8 cellular contexts compared by ENCODE assay signal in genomic region chr14:52268191-52269061, GRCh38. TPM values are rescaled to one million over a fixed set of nuclear protein-coding genes. Genes with fewer than 3 reads are reported as not detected.
DNase-seq lines count a peak whose midpoint lies in the region; ATAC-seq and TF ChIP-seq lines count a peak whose summit lies in the region.

No MANE protein-coding gene starts in this region.

- H3K4me1 ChIP-seq in parathyroid adenoma (no peaks in the 10 kb centered on the region), HAP-1 (peaks cover 7% of the 10 kb centered on the region)

- TF ChIP-seq CTCF in activated B cell treated with CpG ODN at 0.5 μM for 24 hours (IDR thresholded peaks at IDR 0.05) (no peak), fibroblast of mammary gland (conservative IDR thresholded peaks at IDR 0.05; ENCODE audit: control insufficient read depth, insufficient read depth, low read depth, low read length) (no peak), parathyroid adenoma (IDR thresholded peaks at IDR 0.05) (no peak)

- peak; percentile 17 for DNase-seq in COLO668 (lab: John Stamatoyannopoulos, UW; ENCODE audit: unreplicated experiment)
- no peak for DNase-seq in activated B cell treated with CpG ODN at 0.5 μM for 24 hours
- peak; percentile 41 for DNase-seq in fibroblast of mammary gland (ENCODE audit: low read depth)
- no peak for DNase-seq in NCI-H524 treated with DMSO at 0.1 percent for 48 hours (lab: John Stamatoyannopoulos, UW)
- no peak for DNase-seq in HAP-1 (ENCODE audit: low spot score in 2 of 2)
- no peak for DNase-seq in NCI-H774 (lab: John Stamatoyannopoulos, UW)

- no peak overlapping the region for H3K27ac ChIP-seq in parathyroid adenoma

- H3K4me2 ChIP-seq in parathyroid adenoma (ENCODE audit: low read length) = peak overlapping the region; percentile 58

- H2AFZ ChIP-seq in parathyroid adenoma = peak overlapping the region; percentile 69

- no peaks in the 10 kb centered on the region for H3K36me3 ChIP-seq in parathyroid adenoma (ENCODE audit: control insufficient read depth, insufficient read depth, low read length)
- H3K36me3 ChIP-seq in HAP-1 (replicated peaks) = no peaks in the 10 kb centered on the region

- H3K4me1 Mint-ChIP-seq in activated B cell treated with CpG ODN at 0.5 μM for 24 hours = peaks cover 37% of the 10 kb centered on the region

- intact Hi-C loops in activated B cell treated with CpG ODN at 0.5 μM for 24 hours (cut with micrococcal nuclease) = no loop called here

- CTCF ChIA-PET in activated B cell treated with CpG ODN at 0.5 μM for 24 hours (lab: Charles Lee) = no interaction called here

- no peak overlapping the region for H3K27ac Mint-ChIP-seq in activated B cell treated with CpG ODN at 0.5 μM for 24 hours

- H3K27me3 Mint-ChIP-seq in activated B cell treated with CpG ODN at 0.5 μM for 24 hours = peaks cover 53% of the 10 kb centered on the region

- no peaks in the 10 kb centered on the region for H3K36me3 Mint-ChIP-seq in activated B cell treated with CpG ODN at 0.5 μM for 24 hours (ENCODE audit: low read depth)

- no peaks in the 10 kb centered on the region for H3K27me3 ChIP-seq in parathyroid adenoma (ENCODE audit: control insufficient read depth, insufficient read depth, low read length)
- no peaks in the 10 kb centered on the region for H3K27me3 ChIP-seq in HAP-1 (ENCODE audit: low read depth)

- H3K9me3 Mint-ChIP-seq in activated B cell treated with CpG ODN at 0.5 μM for 24 hours = no peaks in the 10 kb centered on the region

- H3K79me2 ChIP-seq in parathyroid adenoma = no peaks in the 10 kb centered on the region

- H3K9me3 ChIP-seq in parathyroid adenoma (ENCODE audit: control insufficient read depth, low read length) (no peaks in the 10 kb centered on the region), HAP-1 (no peaks in the 10 kb centered on the region)

- H3K4me3 ChIP-seq in fibroblast of mammary gland (ENCODE audit: control insufficient read depth, low read depth, low read length) (peak overlapping the region; percentile 57), parathyroid adenoma (ENCODE audit: low read depth, low read length) (peak overlapping the region; percentile 23), HAP-1 (no peak overlapping the region)

- no peak overlapping the region for H3K9ac ChIP-seq in parathyroid adenoma

- POLR2A ChIA-PET in activated B cell treated with CpG ODN at 0.5 μM for 24 hours (lab: Charles Lee) = no interaction called here

- ATAC-seq in activated B cell treated with CpG ODN at 0.5 μM for 24 hours (ENCODE audit: low read depth) (no peak), GM18517 (IDR thresholded peaks at IDR 0.05; ENCODE audit: unreplicated experiment) (no peak)

- H3K4me3 Mint-ChIP-seq in activated B cell treated with CpG ODN at 0.5 μM for 24 hours = peak overlapping the region; percentile 70

- in situ Hi-C loops in HAP-1 (cut with MboI; ENCODE audit: low sequenced_read_pairs) = no loop called here

RNA-seq across cellular contexts. Expression of gene PTGDR, which starts 0.9 kb away (rescaled TPM):
- total RNA-seq in activated B cell treated with CpG ODN at 0.5 μM for 24 hours = not detected in 2 replicates

RNA-seq across cellular contexts. Expression of gene PTGER2, which starts 45.7 kb away (rescaled TPM):
- 0.09 and 0.12 TPM in 2 replicates for total RNA-seq in activated B cell treated with CpG ODN at 0.5 μM for 24 hours

Comparison
In these comparisons a context has a peak if more than half of its experiments do, and no peak if none do; other contexts are left out.
1. DNase-seq: peak in COLO668 (single experiment) and fibroblast of mammary gland (single experiment); none in activated B cell treated with CpG ODN at 0.5 μM for 24 hours (single experiment), NCI-H524 treated with DMSO at 0.1 percent for 48 hours (single experiment), HAP-1 (0 of 2) and NCI-H774 (single experiment).